Comparison of ENCODE assay signal across 11 cellular contexts in the genomic region with DNA sequence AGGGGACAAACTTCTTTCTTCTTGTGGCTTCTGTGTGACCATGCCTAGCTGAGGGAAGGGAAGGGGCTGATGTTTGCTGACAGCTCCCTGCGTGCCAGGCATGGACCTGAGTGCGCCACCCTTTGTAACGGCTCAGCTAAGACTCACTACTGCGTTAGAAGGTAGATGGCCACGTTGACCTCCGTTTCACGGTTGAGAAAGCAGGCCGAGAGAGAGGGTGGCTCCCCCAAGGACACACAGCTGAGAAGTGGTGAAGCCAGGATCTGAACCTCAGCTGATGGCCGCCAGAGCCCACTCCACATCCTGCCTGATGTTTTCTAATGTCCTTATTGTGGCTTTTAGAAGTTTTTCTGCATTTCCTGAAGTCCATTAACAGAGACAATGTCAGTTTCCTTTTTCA. TPM values are rescaled to one million over a fixed set of nuclear protein-coding genes. Genes with fewer than 3 reads are reported as not detected.
A peak's percentile ranks its signal among the peaks of the same experiment; 100 is the strongest.
DNase-seq lines count a peak whose midpoint lies in the region; ATAC-seq and TF ChIP-seq lines count a peak whose summit lies in the region.
"Had no signal": no experiment of that assay in that cellular context is flagged by ENCODE, and none has a peak within 500 bp of the region (broad histone marks: within the 10 kb centered on the region; RNA-seq: fewer than 3 reads in every experiment).

No MANE protein-coding gene starts in this region.

- DNase-seq in immature natural killer cell: peak; percentile 47 to 55 (median 53)
- no peak for DNase-seq in GF-D8 (lab: John Stamatoyannopoulos, UW)
- DNase-seq in LoVo (ENCODE audit: low spot score): no peak
- DNase-seq in chondrocyte (ENCODE audit: low spot score): no peak
- no peak for DNase-seq in D341Med (ENCODE audit: low spot score)
- DNase-seq: SJCRH30; stimulated activated CD4-positive, alpha-beta T cell treated with anti-CD3 and anti-CD28 coated beads, Interleukin-4, amount 100 ng/mL, for 24 hours had no signal

- peak; percentile 26 for ATAC-seq in GM18867 (IDR thresholded peaks at IDR 0.05; ENCODE audit: unreplicated experiment)
- ATAC-seq in GM21528 (IDR thresholded peaks at IDR 0.05; ENCODE audit: low FRiP score, unreplicated experiment): peak; percentile 8
- ATAC-seq in HG03460 (IDR thresholded peaks at IDR 0.05; ENCODE audit: unreplicated experiment): peak; percentile 31

- H3K27me3 Mint-ChIP-seq in immature natural killer cell (ENCODE audit: low read depth in 3 of 3) (peaks cover 5 to 15% (median 7%) of the 10 kb centered on the region in 3 donors), chondrocyte (ENCODE audit: low read depth) (no peaks in the 10 kb centered on the region)

- H3K36me3 Mint-ChIP-seq in immature natural killer cell (peaks cover 1 to 11% (median 7%) of the 10 kb centered on the region in 3 donors), chondrocyte (ENCODE audit: low read depth) (peaks cover under 1% of the 10 kb centered on the region)
- H3K36me3 Mint-ChIP-seq: activated naive CD4-positive, alpha-beta T cell treated with anti-CD3 and anti-CD28 coated beads, Interleukin-2, amount 50 U/mL, for 72 hours had no signal

- H3K9me3 Mint-ChIP-seq in immature natural killer cell (no peaks in the 10 kb centered on the region), chondrocyte (ENCODE audit: low read depth) (peaks cover 1% of the 10 kb centered on the region)

- H3K27ac Mint-ChIP-seq in immature natural killer cell: peak overlapping the region; percentile 90 to 96 (median 93)
- no peak overlapping the region for H3K27ac Mint-ChIP-seq in chondrocyte (ENCODE audit: unreplicated experiment)

- no peak for TF ChIP-seq CTCF in chondrocyte (IDR thresholded peaks at IDR 0.05)

- peak overlapping the region; percentile 42 to 85 (median 57) for H3K4me3 Mint-ChIP-seq in immature natural killer cell
- H3K4me3 Mint-ChIP-seq in chondrocyte (ENCODE audit: unreplicated experiment): no peak overlapping the region

- peaks cover 64 to 75% of the 10 kb centered on the region in 2 donors for H3K4me1 Mint-ChIP-seq in immature natural killer cell
- peaks cover 56% of the 10 kb centered on the region for H3K4me1 Mint-ChIP-seq in chondrocyte (ENCODE audit: low read depth)

RNA-seq across cellular contexts. Expression of a gene that starts 45.1 kb away (rescaled TPM):
- 10 to 100 TPM; 16.9 to 30.3 (median 17.5) TPM for polyA plus RNA-seq in immature natural killer cell
- total RNA-seq in chondrocyte: 9.6 to 14.9 TPM (median 12.2 TPM) in 3 replicates

Comparison
In these comparisons a context has a peak if more than half of its experiments do, and no peak if none do; other contexts are left out.
1. DNase-seq: peak in immature natural killer cell (3 of 3); none in GF-D8 (single experiment), LoVo (single experiment), chondrocyte (single experiment) and D341Med (single experiment).
2. Peak in every context shown above with its lines, with median percentiles within 50 percentile points of each other: ATAC-seq.